ENCODE assay signal across 22 cellular contexts in genomic region chr17:27417596-27418365, GRCh38.
"Had no signal": no experiment of that assay in that cellular context is flagged by ENCODE, and none has a peak within 500 bp of the region (broad histone marks: within the 10 kb centered on the region; RNA-seq: fewer than 3 reads in every experiment).

No MANE protein-coding gene starts in this region.

- H3K4me3 ChIP-seq: coronary artery, lower lobe of right lung, ovary, right lobe of liver, testis, tibial artery, upper lobe of left lung, uterus had no signal

- H3K36me3 ChIP-seq: lower lobe of right lung, ovary, right lobe of liver, tibial artery, upper lobe of left lung, uterus had no signal

- DNase-seq: effector memory CD8-positive, alpha-beta T cell; hypothalamus; left ventricle myocardium superior; lower lobe of right lung; naive thymus-derived CD8-positive, alpha-beta T cell; nephron progenitor cell; occipital lobe; ovary; retina; stimulated activated CD4-positive, alpha-beta T cell treated with anti-CD3 and anti-CD28 coated beads, Interleukin-2, amount 100 ng/mL, for 24 hours; stimulated activated CD4-positive, alpha-beta T cell treated with anti-CD3 and anti-CD28 coated beads, Interleukin-4, amount 100 ng/mL, for 24 hours; stimulated activated naive CD8-positive, alpha-beta T cell treated with anti-CD3 and anti-CD28 coated beads, Interleukin-15, Interleukin-2, amounts not matched to agents 100 U/mL and 50 U/mL, for 24 hours; substantia nigra; testis; tibial artery; upper lobe of left lung; uterus had no signal

- H3K27me3 ChIP-seq: ovary, right lobe of liver, testis, tibial artery, upper lobe of left lung, uterus had no signal

- H3K27ac ChIP-seq: coronary artery, lower lobe of right lung, ovary, right lobe of liver, testis, tibial artery, upper lobe of left lung, uterus had no signal

- H3K4me1 ChIP-seq: lower lobe of right lung, right lobe of liver, testis, tibial artery, upper lobe of left lung, uterus had no signal

- FAIRE-seq: endometrium, frontal cortex, keratinocyte had no signal

- ATAC-seq: effector memory CD8-positive, alpha-beta T cell; left ventricle myocardium superior; lower lobe of right lung; naive thymus-derived CD8-positive, alpha-beta T cell; right lobe of liver; stimulated activated naive CD8-positive, alpha-beta T cell treated with anti-CD3 and anti-CD28 coated beads, Interleukin-15, Interleukin-2, amounts not matched to agents 100 U/mL and 50 U/mL, for 24 hours had no signal

- H3K9me3 ChIP-seq: lower lobe of right lung, ovary, right lobe of liver, testis, tibial artery, upper lobe of left lung, uterus had no signal
